Comparison of ENCODE assay signal across 8 cellular contexts in the genomic region with DNA sequence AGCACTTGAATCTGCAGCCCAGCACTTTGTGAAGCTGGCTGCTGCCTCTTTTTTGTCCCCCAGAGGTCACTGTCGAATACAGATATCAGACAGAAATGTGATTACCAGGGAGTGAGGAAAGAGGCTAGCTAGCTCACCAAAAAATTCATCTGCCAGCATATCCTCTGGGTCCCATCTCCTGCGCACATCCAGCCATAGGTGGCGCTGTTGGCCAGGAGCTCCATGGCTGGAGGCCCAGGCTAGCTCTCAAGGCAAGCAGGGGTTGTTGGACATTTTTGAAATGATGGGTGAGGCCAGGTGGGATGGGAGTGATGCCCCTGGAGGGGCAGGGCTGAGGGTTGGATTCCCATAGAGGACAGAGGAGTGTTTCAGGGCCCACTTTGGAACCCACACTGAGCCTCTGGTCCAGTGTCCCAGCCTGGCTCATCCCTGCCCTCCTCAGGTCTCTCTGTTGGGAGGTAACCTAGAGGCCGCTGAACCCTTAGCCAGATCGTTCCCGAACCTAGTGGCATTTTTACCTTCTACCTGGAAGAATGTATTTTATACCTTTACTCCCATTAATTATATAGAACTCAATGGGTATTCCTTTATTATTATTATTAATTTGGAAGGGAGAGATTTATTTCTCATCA. TPM values are rescaled to one million over a fixed set of nuclear protein-coding genes. Genes with fewer than 3 reads are reported as not detected.
A peak's percentile ranks its signal among the peaks of the same experiment; 100 is the strongest.
DNase-seq lines count a peak whose midpoint lies in the region; ATAC-seq, FAIRE-seq and TF ChIP-seq lines count a peak whose summit lies in the region.

No MANE protein-coding gene starts in this region.

- TF ChIP-seq CTCF in astrocyte (IDR thresholded peaks at IDR 0.05; ENCODE audit: insufficient read depth, low read depth, low read length) = peak; percentile 88
- TF ChIP-seq CTCF in hepatocyte (IDR thresholded peaks at IDR 0.05; ENCODE audit: poor library complexity) = peak; percentile 76
- TF ChIP-seq CTCF in gastrocnemius medialis (IDR thresholded peaks at IDR 0.05 in 4 of 5, conservative IDR thresholded peaks at IDR 0.05 in 1 of 5) = peak; percentile 68 to 87 (median 80)

- H3K27me3 ChIP-seq in CD4-positive, alpha-beta memory T cell (ENCODE audit: insufficient read depth, low read length) = no peaks in the 10 kb centered on the region
- no peaks in the 10 kb centered on the region for H3K27me3 ChIP-seq in astrocyte (ENCODE audit: insufficient read depth, low read length)
- H3K27me3 ChIP-seq in hepatocyte = no peaks in the 10 kb centered on the region
- no peaks in the 10 kb centered on the region for H3K27me3 ChIP-seq in gastrocnemius medialis

- H3K4me2 ChIP-seq in astrocyte (ENCODE audit: low read length) (no peak overlapping the region), hepatocyte (no peak overlapping the region)

- TF ChIP-seq POLR2A in gastrocnemius medialis (IDR thresholded peaks at IDR 0.05) = no peak

- H3K4me1 ChIP-seq in CD4-positive, alpha-beta memory T cell (ENCODE audit: insufficient read depth, low read length) = no peaks in the 10 kb centered on the region
- H3K4me1 ChIP-seq in astrocyte (ENCODE audit: insufficient read depth, low read length) (no peaks in the 10 kb centered on the region), hepatocyte (ENCODE audit: insufficient read depth) (no peaks in the 10 kb centered on the region), gastrocnemius medialis (no peaks in the 10 kb centered on the region)

- no peak overlapping the region for H3K9ac ChIP-seq in astrocyte (ENCODE audit: low read length)

- H3K4me3 ChIP-seq in CD4-positive, alpha-beta memory T cell (ENCODE audit: low read length in 2 of 2) = no peak overlapping the region
- H3K4me3 ChIP-seq in astrocyte (ENCODE audit: insufficient read depth, low read depth, low read length) (no peak overlapping the region), hepatocyte (no peak overlapping the region), gastrocnemius medialis (no peak overlapping the region)

- 40% methylated on average over 6 of the region's 6 CpGs for WGBS in hepatocyte (ENCODE audit: low lambda C conversion rate, missing lambda C conversion rate)

- H3K36me3 ChIP-seq in CD4-positive, alpha-beta memory T cell (ENCODE audit: insufficient read depth, low read length) = peaks cover 3% of the 10 kb centered on the region
- peaks cover 3% of the 10 kb centered on the region for H3K36me3 ChIP-seq in astrocyte (ENCODE audit: insufficient read depth, low read length)
- H3K36me3 ChIP-seq in hepatocyte (replicated peaks; ENCODE audit: insufficient read depth, low read depth) = no peaks in the 10 kb centered on the region
- no peaks in the 10 kb centered on the region for H3K36me3 ChIP-seq in gastrocnemius medialis

- peak; percentile 33 to 58 (median 41) for DNase-seq in CD4-positive, alpha-beta memory T cell
- DNase-seq in NCI-H146 treated with DMSO at 0.1 percent for 48 hours (lab: John Stamatoyannopoulos, UW; ENCODE audit: unreplicated experiment) (peak; percentile 61), T-helper 9 cell (peak; percentile 41), astrocyte (ENCODE audit: low read depth) (peak; percentile 23), hepatocyte (ENCODE audit: low spot score) (peak; percentile 82), gastrocnemius medialis (peak; percentile 18 to 61)

- intact Hi-C loops in CD4-positive, alpha-beta memory T cell (cut with micrococcal nuclease) = loop anchor here (1.0 to 2.0 kb wide), 2 partner anchors 178 to 238 kb away; no protein-coding TSS in a partner anchor
- intact Hi-C loops in gastrocnemius medialis (cut with DNase I; ENCODE audit: low total_unique reads) = loop anchor here (1.0 to 10.0 kb wide), 2 partner anchors 92 to 178 kb away; partner anchors contain the start of gene FBXW4

- H3K9me3 ChIP-seq in CD4-positive, alpha-beta memory T cell (ENCODE audit: control insufficient read depth in 1 of 2, low read length in 2 of 2) = no peaks in the 10 kb centered on the region
- H3K9me3 ChIP-seq in astrocyte (ENCODE audit: insufficient read depth, low read depth, low read length) (no peaks in the 10 kb centered on the region), hepatocyte (ENCODE audit: low read depth) (no peaks in the 10 kb centered on the region), gastrocnemius medialis (no peaks in the 10 kb centered on the region)

- in situ Hi-C loops in gastrocnemius medialis (cut with MboI; ENCODE audit: low sequenced_read_pairs in 4 of 4) = loop anchor here in 2 of 4 donors (10.0 kb wide), 2 partner anchors 182 to 402 kb away; partner anchors contain the start of gene NPM3 (in 2 of the 2)

- H3K79me2 ChIP-seq in astrocyte (ENCODE audit: insufficient read depth, low read length) (no peaks in the 10 kb centered on the region), hepatocyte (no peaks in the 10 kb centered on the region)

- peaks cover 4% of the 10 kb centered on the region for H4K20me1 ChIP-seq in astrocyte (ENCODE audit: insufficient read depth, low read length)
- no peaks in the 10 kb centered on the region for H4K20me1 ChIP-seq in hepatocyte (ENCODE audit: insufficient read depth, poor library complexity, severe bottlenecking)

- H3K9me2 ChIP-seq in hepatocyte (replicated peaks; ENCODE audit: insufficient read depth) = no peaks in the 10 kb centered on the region

- H3K27ac ChIP-seq in CD4-positive, alpha-beta memory T cell (ENCODE audit: low read depth, low read length) = no peak overlapping the region
- H3K27ac ChIP-seq in astrocyte (ENCODE audit: low read depth, low read length) (no peak overlapping the region), hepatocyte (no peak overlapping the region), gastrocnemius medialis (no peak overlapping the region)

- H3K4me3 Mint-ChIP-seq in CD4-positive, alpha-beta memory T cell = no peak overlapping the region
- H3K4me3 Mint-ChIP-seq in astrocyte (ENCODE audit: unreplicated experiment) = no peak overlapping the region

- no peaks in the 10 kb centered on the region for H3K27me3 Mint-ChIP-seq in CD4-positive, alpha-beta memory T cell
- no peaks in the 10 kb centered on the region for H3K27me3 Mint-ChIP-seq in astrocyte (ENCODE audit: low read depth, unreplicated experiment)

- H3K9me3 Mint-ChIP-seq in CD4-positive, alpha-beta memory T cell = peaks cover 0 to 2% (median 0%) of the 10 kb centered on the region in 8 donors
- H3K9me3 Mint-ChIP-seq in astrocyte (ENCODE audit: unreplicated experiment) = no peaks in the 10 kb centered on the region

- FAIRE-seq in astrocyte (lab: Jason Lieb, UNC) = no peak

- CTCF ChIA-PET in CD4-positive, alpha-beta memory T cell (lab: Charles Lee; ENCODE audit: partially characterized antibody) = interaction anchor here (0.6 to 3.2 kb wide), 13 partner anchors 10 to 407 kb away, joined by 3 to 26 read pairs (median 3); partner anchors contain the start of genes DPCD, NPM3 and POLL

- H3K4me1 Mint-ChIP-seq in CD4-positive, alpha-beta memory T cell = no peaks in the 10 kb centered on the region
- H3K4me1 Mint-ChIP-seq in astrocyte (ENCODE audit: low read depth, unreplicated experiment) = peaks cover 5% of the 10 kb centered on the region

- H2AFZ ChIP-seq in astrocyte (ENCODE audit: low read depth, low read length) (no peak overlapping the region), hepatocyte (no peak overlapping the region)

- POLR2A ChIA-PET in CD4-positive, alpha-beta memory T cell (lab: Charles Lee; ENCODE audit: partially characterized antibody) = no interaction called here

- peaks cover 11 to 28% of the 10 kb centered on the region in 2 donors for H3K36me3 Mint-ChIP-seq in CD4-positive, alpha-beta memory T cell
- peaks cover 14% of the 10 kb centered on the region for H3K36me3 Mint-ChIP-seq in astrocyte (ENCODE audit: low read depth, unreplicated experiment)

- peak overlapping the region in 3 of 7 donors; percentile 4 to 31 (median 27) for H3K27ac Mint-ChIP-seq in CD4-positive, alpha-beta memory T cell
- no peak overlapping the region for H3K27ac Mint-ChIP-seq in astrocyte (ENCODE audit: unreplicated experiment)

- peak; percentile 74 for ATAC-seq in GM21737 (IDR thresholded peaks at IDR 0.05; ENCODE audit: unreplicated experiment)
- peak; percentile 84 to 85 for ATAC-seq in gastrocnemius medialis
- no peak for ATAC-seq in GM19463 (IDR thresholded peaks at IDR 0.05; ENCODE audit: unreplicated experiment)

RNA-seq across cellular contexts. Expression of gene DPCD, which starts 14.8 kb away (rescaled TPM):
- 1 to 10 TPM; 1.0 to 1.2 TPM for total RNA-seq in CD4-positive, alpha-beta memory T cell
- 1 to 10 TPM; 1.4 to 1.9 TPM for polyA plus RNA-seq in CD4-positive, alpha-beta memory T cell
- 39.4 and 41.0 TPM in 2 replicates for total RNA-seq in astrocyte
- total RNA-seq in hepatocyte = 24.8 and 27.9 TPM in 2 replicates
- 26.5 and 30.1 TPM in 2 replicates for polyA plus RNA-seq in hepatocyte
- total RNA-seq in gastrocnemius medialis = 10 to 100 TPM; 17.8 to 38.4 (median 22.9) TPM

RNA-seq across cellular contexts. Expression of gene POLL, which starts 14.8 kb away (rescaled TPM):
- 10 to 100 TPM; 57.0 to 59.3 TPM for total RNA-seq in CD4-positive, alpha-beta memory T cell
- 10 to 100 TPM in 1 of 2 donors, 1 to 10 TPM in 1; 9.2 to 13.0 TPM for polyA plus RNA-seq in CD4-positive, alpha-beta memory T cell
- 27.8 and 28.6 TPM in 2 replicates for total RNA-seq in astrocyte
- 17.7 and 20.9 TPM in 2 replicates for total RNA-seq in hepatocyte
- polyA plus RNA-seq in hepatocyte = 16.8 and 19.2 TPM in 2 replicates
- 10 to 100 TPM; 15.4 to 33.1 (median 29.4) TPM for total RNA-seq in gastrocnemius medialis

Comparison
In these comparisons a context has a peak if more than half of its experiments do, and no peak if none do; other contexts are left out.
1. DNase-seq: peak in every context shown above with its lines; median percentile 82 in hepatocyte; 61 in NCI-H146 treated with DMSO at 0.1 percent for 48 hours; 41 in CD4-positive, alpha-beta memory T cell; 41 in T-helper 9 cell; 40 in gastrocnemius medialis; 23 in astrocyte.
2. RNA of gene DPCD, which starts 14.8 kb away (total RNA-seq): 39.4 to 41.0 TPM in astrocyte, 17.8 to 38.4 TPM in gastrocnemius medialis and 24.8 to 27.9 TPM in hepatocyte; 1.0 to 1.2 TPM in CD4-positive, alpha-beta memory T cell; every median in the first group is over 4 times any median in the second.
3. Peak in every context shown above with its lines, with median percentiles within 50 percentile points of each other: CTCF ChIP-seq.